ENCODE assay signal across 30 cellular contexts in genomic region chr10:91000985-91001384, GRCh38.
"Had no signal": no experiment of that assay in that cellular context is flagged by ENCODE, and none has a peak within 500 bp of the region (broad histone marks: within the 10 kb centered on the region; RNA-seq: fewer than 3 reads in every experiment).

No MANE protein-coding gene starts in this region.

- H3K36me3 ChIP-seq: brain microvascular endothelial cell, gastrocnemius medialis, ovary, right lobe of liver, suprapubic skin, transverse colon had no signal

- H3K9me3 Mint-ChIP-seq: activated naive CD4-positive, alpha-beta T cell treated with anti-CD3 and anti-CD28 coated beads for 36 hours; activated naive CD8-positive, alpha-beta T cell treated with anti-CD3 and anti-CD28 coated beads, Interleukin-2, amount 10 ng/mL, durations not matched to agents 7 days and 5 days; effector memory CD8-positive, alpha-beta T cell; mesothelial cell of epicardium; naive thymus-derived CD4-positive, alpha-beta T cell; T-helper 2 cell treated with Interferon-gamma antibody and Interleukin-4, amounts not matched to agents 5 μg/mL and 100 μg/mL, for 36 hours had no signal

- H3K4me1 Mint-ChIP-seq: mesothelial cell of epicardium had no signal

- DNase-seq: activated CD4-positive, alpha-beta T cell treated with anti-CD3 and anti-CD28 coated beads for 48 hours; activated CD4-positive, alpha-beta T cell treated with anti-CD3 and anti-CD28 coated beads, Interleukin-2, amount 50 U/mL, for 48 hours; activated CD8-positive, alpha-beta memory T cell treated with anti-CD3 and anti-CD28 coated beads for 24 hours; activated effector memory CD4-positive, alpha-beta T cell treated with Interleukin-2 at 50 U/mL for 16 hours; activated naive CD4-positive, alpha-beta T cell treated with anti-CD3 and anti-CD28 coated beads for 36 hours; activated naive CD8-positive, alpha-beta T cell treated with anti-CD3 and anti-CD28 coated beads, Interleukin-2, amount 10 ng/mL, durations not matched to agents 7 days and 5 days; amniotic stem cell; brain microvascular endothelial cell; effector memory CD8-positive, alpha-beta T cell; gastrocnemius medialis; glutamatergic neuron; left cardiac atrium; left ventricle myocardium superior; naive thymus-derived CD4-positive, alpha-beta T cell; ovary; right lobe of liver; stimulated activated CD4-positive, alpha-beta T cell treated with anti-CD3 and anti-CD28 coated beads, Interleukin-12 subunit alpha, Interleukin-12 subunit beta, amount 100 ng/mL, for 4 hours; stimulated activated CD4-positive, alpha-beta T cell treated with anti-CD3 and anti-CD28 coated beads, Interleukin-4, amount 100 ng/mL, for 1 hour; T-helper 1 cell; transverse colon had no signal

- H3K27ac Mint-ChIP-seq: activated naive CD4-positive, alpha-beta T cell treated with anti-CD3 and anti-CD28 coated beads for 36 hours; activated naive CD8-positive, alpha-beta T cell treated with anti-CD3 and anti-CD28 coated beads, Interleukin-2, amount 10 ng/mL, durations not matched to agents 7 days and 5 days; mesothelial cell of epicardium; naive thymus-derived CD4-positive, alpha-beta T cell; progenitor cell of endocrine pancreas; T-helper 2 cell treated with Interferon-gamma antibody and Interleukin-4, amounts not matched to agents 5 μg/mL and 100 μg/mL, for 36 hours had no signal

- H3K27me3 Mint-ChIP-seq: progenitor cell of endocrine pancreas had no signal

- FAIRE-seq: astrocyte, keratinocyte, urothelium cell line had no signal

- H3K4me1 ChIP-seq: gastrocnemius medialis, right lobe of liver, suprapubic skin, transverse colon had no signal

- H3K4me3 ChIP-seq: coronary artery, gastrocnemius medialis, ovary, right lobe of liver, skin epidermis, suprapubic skin, transverse colon had no signal

- H3K4me3 Mint-ChIP-seq: activated naive CD4-positive, alpha-beta T cell treated with anti-CD3 and anti-CD28 coated beads for 36 hours; activated naive CD8-positive, alpha-beta T cell treated with anti-CD3 and anti-CD28 coated beads, Interleukin-2, amount 10 ng/mL, durations not matched to agents 7 days and 5 days; effector memory CD8-positive, alpha-beta T cell; mesothelial cell of epicardium; naive thymus-derived CD4-positive, alpha-beta T cell; T-helper 2 cell treated with Interferon-gamma antibody and Interleukin-4, amounts not matched to agents 5 μg/mL and 100 μg/mL, for 36 hours had no signal

- H3K27ac ChIP-seq: brain microvascular endothelial cell, coronary artery, gastrocnemius medialis, ovary, right lobe of liver, skin epidermis, suprapubic skin, transverse colon had no signal

- H3K36me3 Mint-ChIP-seq: activated naive CD8-positive, alpha-beta T cell treated with anti-CD3 and anti-CD28 coated beads, Interleukin-2, amount 10 ng/mL, durations not matched to agents 7 days and 5 days; mesothelial cell of epicardium; naive thymus-derived CD4-positive, alpha-beta T cell had no signal

- H3K27me3 ChIP-seq: brain microvascular endothelial cell, gastrocnemius medialis, ovary, right lobe of liver, suprapubic skin, transverse colon had no signal

- H3K9me3 ChIP-seq: gastrocnemius medialis, ovary, right lobe of liver, suprapubic skin, transverse colon had no signal

- ATAC-seq: activated CD4-positive, CD25-positive, alpha-beta regulatory T cell treated with anti-CD3 and anti-CD28 coated beads, Interleukin-2, amount 50 U/mL, for 24 hours; effector memory CD8-positive, alpha-beta T cell; gastrocnemius medialis; left ventricle myocardium superior; naive thymus-derived CD4-positive, alpha-beta T cell; right lobe of liver had no signal
